ENCODE assay signal across 8 cellular contexts in the genomic region with DNA sequence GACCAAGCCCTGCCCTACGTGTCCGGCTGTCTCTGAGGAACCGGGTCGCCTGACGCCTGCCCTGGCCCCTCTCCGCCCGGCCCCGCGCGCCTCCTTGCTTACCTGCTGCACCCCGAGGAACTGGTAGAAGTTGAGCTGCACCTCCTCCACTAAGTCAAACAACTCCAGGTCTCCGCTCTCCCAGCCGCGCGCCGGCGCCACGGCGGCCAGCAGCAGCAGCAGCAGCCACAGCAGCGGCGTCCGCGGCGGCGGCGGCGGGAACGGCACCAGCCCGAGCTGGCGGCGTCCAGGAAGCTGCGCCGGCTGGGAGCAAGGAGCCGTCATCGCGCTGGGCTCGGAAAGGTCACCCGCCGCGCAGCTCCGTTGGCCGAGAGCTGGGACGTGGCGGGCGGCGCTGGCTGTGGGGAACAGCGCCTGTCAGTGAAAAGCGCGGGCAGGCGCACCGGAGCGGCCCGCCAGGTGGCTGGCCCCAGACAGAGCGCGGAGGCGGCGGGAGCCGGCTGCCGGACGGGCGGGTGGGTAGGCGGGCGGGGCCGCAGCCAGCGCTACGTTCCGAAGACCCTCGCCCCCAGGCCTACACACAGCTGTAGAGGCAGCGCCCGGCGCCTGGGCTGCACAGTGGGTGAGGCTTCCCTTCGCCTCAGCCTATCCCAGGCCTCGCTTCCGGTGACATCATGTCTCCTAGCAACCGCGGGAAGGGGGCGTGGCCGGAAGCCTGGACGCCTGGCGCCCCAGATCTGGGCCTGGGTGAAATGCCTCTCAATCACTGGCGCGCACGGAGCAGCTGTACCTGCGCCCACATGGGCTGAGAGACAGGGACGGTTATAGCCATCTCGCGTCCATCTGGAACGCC.
DNase-seq lines count a peak whose midpoint lies in the region; ATAC-seq and TF ChIP-seq lines count a peak whose summit lies in the region.

A gene with protein sequence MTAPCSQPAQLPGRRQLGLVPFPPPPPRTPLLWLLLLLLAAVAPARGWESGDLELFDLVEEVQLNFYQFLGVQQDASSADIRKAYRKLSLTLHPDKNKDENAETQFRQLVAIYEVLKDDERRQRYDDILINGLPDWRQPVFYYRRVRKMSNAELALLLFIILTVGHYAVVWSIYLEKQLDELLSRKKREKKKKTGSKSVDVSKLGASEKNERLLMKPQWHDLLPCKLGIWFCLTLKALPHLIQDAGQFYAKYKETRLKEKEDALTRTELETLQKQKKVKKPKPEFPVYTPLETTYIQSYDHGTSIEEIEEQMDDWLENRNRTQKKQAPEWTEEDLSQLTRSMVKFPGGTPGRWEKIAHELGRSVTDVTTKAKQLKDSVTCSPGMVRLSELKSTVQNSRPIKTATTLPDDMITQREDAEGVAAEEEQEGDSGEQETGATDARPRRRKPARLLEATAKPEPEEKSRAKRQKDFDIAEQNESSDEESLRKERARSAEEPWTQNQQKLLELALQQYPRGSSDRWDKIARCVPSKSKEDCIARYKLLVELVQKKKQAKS (minus strand): TSS at position 620 of the 853 bp plus-strand sequence. CDS start 296 bp downstream, at position 324.

- no peak for TF ChIP-seq CTCF in AG10803 (conservative IDR thresholded peaks at IDR 0.05; ENCODE audit: low read length)

- peaks cover 18% of the 10 kb centered on the region for H3K36me3 Mint-ChIP-seq in central memory CD8-positive, alpha-beta T cell (ENCODE audit: insufficient read depth)

- no peaks in the 10 kb centered on the region for H3K9me3 Mint-ChIP-seq in central memory CD8-positive, alpha-beta T cell

- peak; percentile 90 for DNase-seq in AG10803 (ENCODE audit: low read depth)
- peak; percentile 92 to 96 for DNase-seq in NCI-H446 (lab: John Stamatoyannopoulos, UW)
- peak; percentile 97 for DNase-seq in activated CD4-positive, CD25-positive, alpha-beta regulatory T cell treated with anti-CD3 and anti-CD28 coated beads, Interleukin-2, amount 50 U/mL, for 16 hours (ENCODE audit: low read depth, low spot score)
- peak; percentile 97 to 99 for DNase-seq in central memory CD8-positive, alpha-beta T cell (ENCODE audit: low spot score in 2 of 2)
- DNase-seq in iris pigment epithelial cell (ENCODE audit: low read depth): peak; percentile 93
- peak; percentile 99 for DNase-seq in stimulated activated CD4-positive, alpha-beta T cell treated with anti-CD3 and anti-CD28 coated beads, Interleukin-12 subunit alpha, Interleukin-12 subunit beta, amount 100 ng/mL, for 4 hours

- peak; percentile 92 for ATAC-seq in GM19035 (IDR thresholded peaks at IDR 0.05; ENCODE audit: unreplicated experiment)
- peak; percentile 94 for ATAC-seq in HG03354 (IDR thresholded peaks at IDR 0.05; ENCODE audit: poor library complexity, severe bottlenecking, unreplicated experiment)
- peak; percentile 91 for ATAC-seq in central memory CD8-positive, alpha-beta T cell (replicated peaks; ENCODE audit: extremely low read depth, poor library complexity, severe bottlenecking)

- H3K4me3 ChIP-seq in AG10803 (ENCODE audit: low read length): peak within 1 kb of the TSS; percentile 75

- peak within 1 kb of the TSS; percentile 94 for H3K4me3 Mint-ChIP-seq in central memory CD8-positive, alpha-beta T cell

- H3K27ac Mint-ChIP-seq in central memory CD8-positive, alpha-beta T cell (ENCODE audit: low read depth): peak within 1 kb of the TSS; percentile 96

- peaks cover 42% of the 10 kb centered on the region for H3K4me1 Mint-ChIP-seq in central memory CD8-positive, alpha-beta T cell

- H3K27me3 Mint-ChIP-seq in central memory CD8-positive, alpha-beta T cell: peaks cover 22% of the 10 kb centered on the region

Comparison
In these comparisons a context has a peak if more than half of its experiments do, and no peak if none do; other contexts are left out.
1. Peak in every context shown above with its lines: DNase-seq, ATAC-seq and H3K4me3 ChIP-seq.